Comparison of ENCODE assay signal across 8 cellular contexts in genomic region chr1:2548068-2548589, GRCh38. TPM values are rescaled to one million over a fixed set of nuclear protein-coding genes. Genes with fewer than 3 reads are reported as not detected.
DNase-seq lines count a peak whose midpoint lies in the region; ATAC-seq and TF ChIP-seq lines count a peak whose summit lies in the region.

No MANE protein-coding gene starts in this region.

- TF ChIP-seq POLR2A in esophagus squamous epithelium (IDR thresholded peaks at IDR 0.05): no peak

- no peaks in the 10 kb centered on the region for H3K9me3 ChIP-seq in esophagus squamous epithelium

- H3K4me1 Mint-ChIP-seq in naive B cell: peaks cover 15 to 39% (median 29%) of the 10 kb centered on the region in 3 donors

- peak; percentile 96 to 98 (median 96) for TF ChIP-seq CTCF in esophagus squamous epithelium (IDR thresholded peaks at IDR 0.05)

- H3K4me3 Mint-ChIP-seq in naive B cell: peak overlapping the region; percentile 83 to 97 (median 92)

- no peaks in the 10 kb centered on the region for H3K9me3 Mint-ChIP-seq in naive B cell

- no peaks in the 10 kb centered on the region for H3K36me3 Mint-ChIP-seq in naive B cell

- H3K36me3 ChIP-seq in esophagus squamous epithelium: no peaks in the 10 kb centered on the region

- no peaks in the 10 kb centered on the region for H3K27me3 ChIP-seq in esophagus squamous epithelium

- peak overlapping the region; percentile 89 to 98 (median 97) for H3K27ac ChIP-seq in esophagus squamous epithelium

- 0% methylated on average over 3 to 4 of the region's 17 CpGs for WGBS in esophagus squamous epithelium, 2 donors

- DNase-seq in NCI-H1694 (lab: John Stamatoyannopoulos, UW) (peak; percentile 30), NCI-H1694 treated with DMSO at 0.1 percent for 48 hours (lab: John Stamatoyannopoulos, UW) (no peak), OCI-M1 (lab: John Stamatoyannopoulos, UW) (peak; percentile 89), activated T-helper 1 cell treated with Interleukin-2 at 50 U/mL for 16 hours (ENCODE audit: low read depth) (peak; percentile 74), esophagus squamous epithelium (lab: John Stamatoyannopoulos, UW) (no peak), naive B cell (peak; percentile 83)
- peak; percentile 51 to 78 (median 70) for DNase-seq in stimulated activated naive CD4-positive, alpha-beta T cell (lab: John Stamatoyannopoulos, UW)

- H3K27ac Mint-ChIP-seq in naive B cell: peak overlapping the region; percentile 97 to 100 (median 99)

- intact Hi-C loops in esophagus squamous epithelium (cut with DNase I): loop anchor here (5.0 to 10.0 kb wide), 2 partner anchors 136 to 353 kb away; partner anchors contain the start of genes FAAP20 and PEX10

- peaks cover 0 to 5% (median 0%) of the 10 kb centered on the region in 3 donors for H3K27me3 Mint-ChIP-seq in naive B cell

- ATAC-seq in HG03520 (IDR thresholded peaks at IDR 0.05; ENCODE audit: unreplicated experiment) (peak; percentile 18), naive B cell (ENCODE audit: low read depth in 2 of 2) (peak; percentile 35 to 37)

- H3K4me1 ChIP-seq in esophagus squamous epithelium: peaks cover 54 to 75% (median 54%) of the 10 kb centered on the region in 3 donors

- H3K4me3 ChIP-seq in esophagus squamous epithelium: peak overlapping the region; percentile 36 to 78 (median 57)

RNA-seq across cellular contexts. Expression of gene TNFRSF14, which starts 8.0 kb away (rescaled TPM):
- total RNA-seq in esophagus squamous epithelium: 10 to 100 TPM; 13.8 to 39.5 (median 19.6) TPM
- 10 to 100 TPM; 40.7 to 75.6 (median 50.4) TPM for polyA plus RNA-seq in naive B cell (ENCODE audit: low read depth in 6 of 6)

RNA-seq across cellular contexts. Expression of gene HES5, which starts 18.1 kb away (rescaled TPM):
- total RNA-seq in esophagus squamous epithelium: under 1 TPM in 3 of 4 donors, not detected in 1; 0.35 to 0.76 (median 0.70) TPM
- not detected for polyA plus RNA-seq in naive B cell (ENCODE audit: low read depth in 6 of 6)

RNA-seq across cellular contexts. Expression of gene PANK4, which starts 21.7 kb away (rescaled TPM):
- 10 to 100 TPM; 11.8 to 29.1 (median 17.0) TPM for total RNA-seq in esophagus squamous epithelium
- polyA plus RNA-seq in naive B cell (ENCODE audit: low read depth in 6 of 6): 10 to 100 TPM in 3 of 6 donors, 1 to 10 TPM in 3; 8.6 to 22.2 (median 9.9) TPM

RNA-seq across cellular contexts. Expression of gene PRXL2B, which starts 38.4 kb away (rescaled TPM):
- total RNA-seq in esophagus squamous epithelium: 10 to 100 TPM in 3 of 4 donors, 1 to 10 TPM in 1; 8.2 to 33.9 (median 11.3) TPM
- 10 to 100 TPM; 11.6 to 18.6 (median 13.7) TPM for polyA plus RNA-seq in naive B cell (ENCODE audit: low read depth in 6 of 6)

Comparison
In these comparisons a context has a peak if more than half of its experiments do, and no peak if none do; other contexts are left out.
1. DNase-seq: peak in NCI-H1694 (single experiment), OCI-M1 (single experiment), activated T-helper 1 cell treated with Interleukin-2 at 50 U/mL for 16 hours (single experiment), naive B cell (single experiment) and stimulated activated naive CD4-positive, alpha-beta T cell (6 of 6); none in NCI-H1694 treated with DMSO at 0.1 percent for 48 hours (single experiment) and esophagus squamous epithelium (single experiment).